ENCODE assay signal across 1 cellular context in the genomic region with DNA sequence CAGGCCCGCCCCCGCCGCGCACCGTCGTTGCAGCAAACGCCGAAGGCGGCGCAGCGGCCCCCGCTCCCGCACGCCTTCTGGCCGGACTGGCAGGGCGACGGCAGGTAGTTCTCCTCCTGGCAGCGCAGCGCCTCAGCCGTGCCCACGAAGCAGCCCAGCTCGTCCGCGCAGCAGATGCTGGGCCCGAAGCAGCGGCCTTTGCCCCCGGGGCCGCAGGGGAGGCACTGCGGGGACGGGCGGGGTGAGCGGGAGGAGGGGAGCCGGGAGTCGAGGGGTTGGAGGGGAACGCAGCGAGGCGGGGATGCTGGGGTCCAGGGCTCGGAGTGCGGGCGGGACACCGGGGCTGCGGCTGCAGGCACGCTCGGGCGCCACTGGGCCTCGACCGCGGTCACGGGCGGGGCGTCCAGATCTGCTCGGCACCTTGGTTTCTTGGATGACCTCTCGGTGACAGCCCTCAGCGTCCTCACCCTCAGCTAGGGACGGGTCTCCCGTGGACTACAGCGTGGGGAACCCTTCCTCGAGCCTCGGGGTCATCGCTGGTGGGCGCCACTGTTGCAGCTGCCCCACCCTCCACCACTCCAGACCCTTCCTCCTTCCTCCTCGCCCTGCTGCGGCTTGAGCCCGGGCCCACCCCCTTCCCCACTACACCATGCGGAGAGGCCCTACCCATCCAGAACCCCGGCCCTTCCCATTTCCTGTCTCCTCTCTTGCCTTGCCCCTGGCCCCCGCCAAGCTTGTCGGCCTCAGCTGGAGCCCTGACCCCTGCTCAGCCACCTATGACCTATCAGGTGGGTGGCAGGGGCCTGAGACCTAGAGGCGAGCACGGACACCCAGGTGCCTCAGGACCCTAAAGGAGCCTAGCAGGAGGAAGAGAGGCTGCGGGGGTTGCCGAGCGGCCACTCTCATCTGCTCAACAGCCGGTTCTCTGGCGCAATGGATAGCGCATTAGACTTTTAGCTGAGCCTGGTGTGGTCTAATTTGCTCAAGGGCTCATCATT.
TF ChIP-seq lines count a peak whose summit lies in the region.

No MANE protein-coding gene starts in this region.

TF ChIP-seq in HepG2, 621 proteins besides CTCF, POLR2A, EP300 and RAD21 (continued from another document and continues in another):
- TF ChIP-seq, protein P1, sequence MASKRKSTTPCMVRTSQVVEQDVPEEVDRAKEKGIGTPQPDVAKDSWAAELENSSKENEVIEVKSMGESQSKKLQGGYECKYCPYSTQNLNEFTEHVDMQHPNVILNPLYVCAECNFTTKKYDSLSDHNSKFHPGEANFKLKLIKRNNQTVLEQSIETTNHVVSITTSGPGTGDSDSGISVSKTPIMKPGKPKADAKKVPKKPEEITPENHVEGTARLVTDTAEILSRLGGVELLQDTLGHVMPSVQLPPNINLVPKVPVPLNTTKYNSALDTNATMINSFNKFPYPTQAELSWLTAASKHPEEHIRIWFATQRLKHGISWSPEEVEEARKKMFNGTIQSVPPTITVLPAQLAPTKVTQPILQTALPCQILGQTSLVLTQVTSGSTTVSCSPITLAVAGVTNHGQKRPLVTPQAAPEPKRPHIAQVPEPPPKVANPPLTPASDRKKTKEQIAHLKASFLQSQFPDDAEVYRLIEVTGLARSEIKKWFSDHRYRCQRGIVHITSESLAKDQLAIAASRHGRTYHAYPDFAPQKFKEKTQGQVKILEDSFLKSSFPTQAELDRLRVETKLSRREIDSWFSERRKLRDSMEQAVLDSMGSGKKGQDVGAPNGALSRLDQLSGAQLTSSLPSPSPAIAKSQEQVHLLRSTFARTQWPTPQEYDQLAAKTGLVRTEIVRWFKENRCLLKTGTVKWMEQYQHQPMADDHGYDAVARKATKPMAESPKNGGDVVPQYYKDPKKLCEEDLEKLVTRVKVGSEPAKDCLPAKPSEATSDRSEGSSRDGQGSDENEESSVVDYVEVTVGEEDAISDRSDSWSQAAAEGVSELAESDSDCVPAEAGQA (IDR thresholded peaks at IDR 0.05; ENCODE audit: low read depth), result no peak
- TF ChIP-seq, protein P1 (CRISPR knock-in tag; IDR thresholded peaks at IDR 0.05; ENCODE audit: borderline replicate concordance), result no peak
- TF ChIP-seq SIX1 (CRISPR knock-in tag; IDR thresholded peaks at IDR 0.05; ENCODE audit: borderline replicate concordance) (no peak), IKZF4 (CRISPR knock-in tag; IDR thresholded peaks at IDR 0.05; ENCODE audit: borderline replicate concordance, low read depth, not compliant biosample characterization) (no peak), RARG (CRISPR knock-in tag; IDR thresholded peaks at IDR 0.05; ENCODE audit: low read depth) (no peak), ZNF792 (CRISPR knock-in tag; IDR thresholded peaks at IDR 0.05) (no peak), ZNF20 (CRISPR knock-in tag; IDR thresholded peaks at IDR 0.05) (no peak), RORA (CRISPR knock-in tag; IDR thresholded peaks at IDR 0.05) (no peak), ERF (CRISPR knock-in tag; IDR thresholded peaks at IDR 0.05) (no peak), TSC22D2 (CRISPR knock-in tag; IDR thresholded peaks at IDR 0.05; ENCODE audit: borderline replicate concordance) (no peak), MAFF (IDR thresholded peaks at IDR 0.05; ENCODE audit: low read depth, low read length) (no peak), ZFP36 (IDR thresholded peaks at IDR 0.05; ENCODE audit: borderline replicate concordance, low read depth, low read length, partially characterized antibody) (no peak), ZMYM4 (CRISPR knock-in tag; IDR thresholded peaks at IDR 0.05) (0 out of 2 replicates have a peak, but pooled peaks have one; percentile 14), SP5 (CRISPR knock-in tag; IDR thresholded peaks at IDR 0.05; ENCODE audit: borderline replicate concordance, low read depth) (no peak), YEATS4 (CRISPR knock-in tag; IDR thresholded peaks at IDR 0.05; ENCODE audit: borderline replicate concordance) (peak; percentile 47; the same call in 1 of the 2 replicates), HDAC6 (IDR thresholded peaks at IDR 0.05; ENCODE audit: low read depth, low read length) (no peak), NFRKB (IDR thresholded peaks at IDR 0.05) (no peak), ZNF383 (CRISPR knock-in tag; IDR thresholded peaks at IDR 0.05; ENCODE audit: borderline replicate concordance) (no peak), MBNL3 (CRISPR knock-in tag; conservative IDR thresholded peaks at IDR 0.05) (no peak), KMT2B (CRISPR knock-in tag; IDR thresholded peaks at IDR 0.05) (no peak), TBX2 (CRISPR knock-in tag; IDR thresholded peaks at IDR 0.05; ENCODE audit: borderline replicate concordance) (peak; percentile 41; the same call in 1 of the 2 replicates), HCFC1 (IDR thresholded peaks at IDR 0.05; ENCODE audit: low read depth, low read length) (no peak), CBFB (CRISPR knock-in tag; IDR thresholded peaks at IDR 0.05) (no peak), NFIC (IDR thresholded peaks at IDR 0.05; ENCODE audit: low read length) (no peak), ZNF614 (CRISPR knock-in tag; IDR thresholded peaks at IDR 0.05; ENCODE audit: borderline replicate concordance) (no peak; the same call in 1 of the 2 replicates), TP53 (CRISPR knock-in tag; conservative IDR thresholded peaks at IDR 0.05) (no peak), ZMYM3 (CRISPR knock-in tag; IDR thresholded peaks at IDR 0.05) (no peak), RFX1 (IDR thresholded peaks at IDR 0.05) (no peak), RAD51 (IDR thresholded peaks at IDR 0.05; ENCODE audit: borderline replicate concordance) (no peak), ZNF256 (CRISPR knock-in tag; conservative IDR thresholded peaks at IDR 0.05) (no peak), ZNF274 (CRISPR knock-in tag; IDR thresholded peaks at IDR 0.05) (peak; percentile 55; the same call in 1 of the 2 replicates), NR2F2 (IDR thresholded peaks at IDR 0.05; ENCODE audit: borderline replicate concordance, low read depth) (no peak), MYC (CRISPR knock-in tag; IDR thresholded peaks at IDR 0.05; ENCODE audit: borderline replicate concordance) (no peak), ZNF569 (CRISPR knock-in tag; IDR thresholded peaks at IDR 0.05; ENCODE audit: borderline replicate concordance) (no peak), ZNF143 (CRISPR knock-in tag; IDR thresholded peaks at IDR 0.05) (no peak)
- TF ChIP-seq, protein P2, sequence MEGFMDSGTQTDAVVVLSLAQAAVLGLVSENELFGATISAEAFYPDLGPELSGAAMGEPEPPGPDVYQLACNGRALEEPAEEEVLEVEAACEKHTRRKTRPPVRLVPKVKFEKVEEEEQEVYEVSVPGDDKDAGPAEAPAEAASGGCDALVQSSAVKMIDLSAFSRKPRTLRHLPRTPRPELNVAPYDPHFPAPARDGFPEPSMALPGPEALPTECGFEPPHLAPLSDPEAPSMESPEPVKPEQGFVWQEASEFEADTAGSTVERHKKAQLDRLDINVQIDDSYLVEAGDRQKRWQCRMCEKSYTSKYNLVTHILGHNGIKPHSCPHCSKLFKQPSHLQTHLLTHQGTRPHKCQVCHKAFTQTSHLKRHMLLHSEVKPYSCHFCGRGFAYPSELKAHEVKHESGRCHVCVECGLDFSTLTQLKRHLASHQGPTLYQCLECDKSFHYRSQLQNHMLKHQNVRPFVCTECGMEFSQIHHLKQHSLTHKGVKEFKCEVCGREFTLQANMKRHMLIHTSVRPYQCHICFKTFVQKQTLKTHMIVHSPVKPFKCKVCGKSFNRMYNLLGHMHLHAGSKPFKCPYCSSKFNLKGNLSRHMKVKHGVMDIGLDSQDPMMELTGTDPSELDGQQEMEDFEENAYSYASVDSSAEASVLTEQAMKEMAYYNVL (CRISPR knock-in tag; IDR thresholded peaks at IDR 0.05; ENCODE audit: borderline replicate concordance), result no peak; the same call in 1 of the 2 replicates
- TF ChIP-seq, protein P3, sequence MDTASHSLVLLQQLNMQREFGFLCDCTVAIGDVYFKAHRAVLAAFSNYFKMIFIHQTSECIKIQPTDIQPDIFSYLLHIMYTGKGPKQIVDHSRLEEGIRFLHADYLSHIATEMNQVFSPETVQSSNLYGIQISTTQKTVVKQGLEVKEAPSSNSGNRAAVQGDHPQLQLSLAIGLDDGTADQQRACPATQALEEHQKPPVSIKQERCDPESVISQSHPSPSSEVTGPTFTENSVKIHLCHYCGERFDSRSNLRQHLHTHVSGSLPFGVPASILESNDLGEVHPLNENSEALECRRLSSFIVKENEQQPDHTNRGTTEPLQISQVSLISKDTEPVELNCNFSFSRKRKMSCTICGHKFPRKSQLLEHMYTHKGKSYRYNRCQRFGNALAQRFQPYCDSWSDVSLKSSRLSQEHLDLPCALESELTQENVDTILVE (CRISPR knock-in tag; IDR thresholded peaks at IDR 0.05), result no peak
- TF ChIP-seq, protein P4, sequence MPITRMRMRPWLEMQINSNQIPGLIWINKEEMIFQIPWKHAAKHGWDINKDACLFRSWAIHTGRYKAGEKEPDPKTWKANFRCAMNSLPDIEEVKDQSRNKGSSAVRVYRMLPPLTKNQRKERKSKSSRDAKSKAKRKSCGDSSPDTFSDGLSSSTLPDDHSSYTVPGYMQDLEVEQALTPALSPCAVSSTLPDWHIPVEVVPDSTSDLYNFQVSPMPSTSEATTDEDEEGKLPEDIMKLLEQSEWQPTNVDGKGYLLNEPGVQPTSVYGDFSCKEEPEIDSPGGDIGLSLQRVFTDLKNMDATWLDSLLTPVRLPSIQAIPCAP (CRISPR knock-in tag; IDR thresholded peaks at IDR 0.05; ENCODE audit: low read depth), result no peak
- TF ChIP-seq, protein P5, sequence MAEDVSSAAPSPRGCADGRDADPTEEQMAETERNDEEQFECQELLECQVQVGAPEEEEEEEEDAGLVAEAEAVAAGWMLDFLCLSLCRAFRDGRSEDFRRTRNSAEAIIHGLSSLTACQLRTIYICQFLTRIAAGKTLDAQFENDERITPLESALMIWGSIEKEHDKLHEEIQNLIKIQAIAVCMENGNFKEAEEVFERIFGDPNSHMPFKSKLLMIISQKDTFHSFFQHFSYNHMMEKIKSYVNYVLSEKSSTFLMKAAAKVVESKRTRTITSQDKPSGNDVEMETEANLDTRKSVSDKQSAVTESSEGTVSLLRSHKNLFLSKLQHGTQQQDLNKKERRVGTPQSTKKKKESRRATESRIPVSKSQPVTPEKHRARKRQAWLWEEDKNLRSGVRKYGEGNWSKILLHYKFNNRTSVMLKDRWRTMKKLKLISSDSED (CRISPR knock-in tag; IDR thresholded peaks at IDR 0.05), result no peak
- TF ChIP-seq, protein P6, sequence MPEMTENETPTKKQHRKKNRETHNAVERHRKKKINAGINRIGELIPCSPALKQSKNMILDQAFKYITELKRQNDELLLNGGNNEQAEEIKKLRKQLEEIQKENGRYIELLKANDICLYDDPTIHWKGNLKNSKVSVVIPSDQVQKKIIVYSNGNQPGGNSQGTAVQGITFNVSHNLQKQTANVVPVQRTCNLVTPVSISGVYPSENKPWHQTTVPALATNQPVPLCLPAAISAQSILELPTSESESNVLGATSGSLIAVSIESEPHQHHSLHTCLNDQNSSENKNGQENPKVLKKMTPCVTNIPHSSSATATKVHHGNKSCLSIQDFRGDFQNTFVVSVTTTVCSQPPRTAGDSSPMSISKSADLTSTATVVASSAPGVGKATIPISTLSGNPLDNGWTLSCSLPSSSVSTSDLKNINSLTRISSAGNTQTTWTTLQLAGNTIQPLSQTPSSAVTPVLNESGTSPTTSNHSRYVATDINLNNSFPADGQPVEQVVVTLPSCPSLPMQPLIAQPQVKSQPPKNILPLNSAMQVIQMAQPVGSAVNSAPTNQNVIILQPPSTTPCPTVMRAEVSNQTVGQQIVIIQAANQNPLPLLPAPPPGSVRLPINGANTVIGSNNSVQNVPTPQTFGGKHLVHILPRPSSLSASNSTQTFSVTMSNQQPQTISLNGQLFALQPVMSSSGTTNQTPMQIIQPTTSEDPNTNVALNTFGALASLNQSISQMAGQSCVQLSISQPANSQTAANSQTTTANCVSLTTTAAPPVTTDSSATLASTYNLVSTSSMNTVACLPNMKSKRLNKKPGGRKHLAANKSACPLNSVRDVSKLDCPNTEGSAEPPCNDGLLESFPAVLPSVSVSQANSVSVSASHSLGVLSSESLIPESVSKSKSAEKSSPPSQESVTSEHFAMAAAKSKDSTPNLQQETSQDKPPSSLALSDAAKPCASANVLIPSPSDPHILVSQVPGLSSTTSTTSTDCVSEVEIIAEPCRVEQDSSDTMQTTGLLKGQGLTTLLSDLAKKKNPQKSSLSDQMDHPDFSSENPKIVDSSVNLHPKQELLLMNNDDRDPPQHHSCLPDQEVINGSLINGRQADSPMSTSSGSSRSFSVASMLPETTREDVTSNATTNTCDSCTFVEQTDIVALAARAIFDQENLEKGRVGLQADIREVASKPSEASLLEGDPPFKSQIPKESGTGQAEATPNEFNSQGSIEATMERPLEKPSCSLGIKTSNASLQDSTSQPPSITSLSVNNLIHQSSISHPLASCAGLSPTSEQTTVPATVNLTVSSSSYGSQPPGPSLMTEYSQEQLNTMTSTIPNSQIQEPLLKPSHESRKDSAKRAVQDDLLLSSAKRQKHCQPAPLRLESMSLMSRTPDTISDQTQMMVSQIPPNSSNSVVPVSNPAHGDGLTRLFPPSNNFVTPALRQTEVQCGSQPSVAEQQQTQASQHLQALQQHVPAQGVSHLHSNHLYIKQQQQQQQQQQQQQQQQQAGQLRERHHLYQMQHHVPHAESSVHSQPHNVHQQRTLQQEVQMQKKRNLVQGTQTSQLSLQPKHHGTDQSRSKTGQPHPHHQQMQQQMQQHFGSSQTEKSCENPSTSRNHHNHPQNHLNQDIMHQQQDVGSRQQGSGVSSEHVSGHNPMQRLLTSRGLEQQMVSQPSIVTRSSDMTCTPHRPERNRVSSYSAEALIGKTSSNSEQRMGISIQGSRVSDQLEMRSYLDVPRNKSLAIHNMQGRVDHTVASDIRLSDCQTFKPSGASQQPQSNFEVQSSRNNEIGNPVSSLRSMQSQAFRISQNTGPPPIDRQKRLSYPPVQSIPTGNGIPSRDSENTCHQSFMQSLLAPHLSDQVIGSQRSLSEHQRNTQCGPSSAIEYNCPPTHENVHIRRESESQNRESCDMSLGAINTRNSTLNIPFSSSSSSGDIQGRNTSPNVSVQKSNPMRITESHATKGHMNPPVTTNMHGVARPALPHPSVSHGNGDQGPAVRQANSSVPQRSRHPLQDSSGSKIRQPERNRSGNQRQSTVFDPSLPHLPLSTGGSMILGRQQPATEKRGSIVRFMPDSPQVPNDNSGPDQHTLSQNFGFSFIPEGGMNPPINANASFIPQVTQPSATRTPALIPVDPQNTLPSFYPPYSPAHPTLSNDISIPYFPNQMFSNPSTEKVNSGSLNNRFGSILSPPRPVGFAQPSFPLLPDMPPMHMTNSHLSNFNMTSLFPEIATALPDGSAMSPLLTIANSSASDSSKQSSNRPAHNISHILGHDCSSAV (CRISPR knock-in tag; IDR thresholded peaks at IDR 0.05; ENCODE audit: borderline replicate concordance), result no peak
